ENCODE assay signal across 21 cellular contexts in genomic region chr4:88892646-88893045, GRCh38.
DNase-seq lines count a peak whose midpoint lies in the region; ATAC-seq, FAIRE-seq and TF ChIP-seq lines count a peak whose summit lies in the region.
"Had no signal": no experiment of that assay in that cellular context is flagged by ENCODE, and none has a peak within 500 bp of the region (broad histone marks: within the 10 kb centered on the region; RNA-seq: fewer than 3 reads in every experiment).

No MANE protein-coding gene starts in this region.

- H2AFZ ChIP-seq in HepG2 (ENCODE audit: low read length) (no peak overlapping the region), K562 (ENCODE audit: low read depth, low read length) (no peak overlapping the region)
- H2AFZ ChIP-seq: GM23248 had no signal

- POLR2A ChIA-PET in HepG2 (lab: Yijun Ruan, JAX) (no interaction called here), K562 (lab: Yijun Ruan, JAX) (no interaction called here)
- POLR2A ChIA-PET in activated CD4-positive, alpha-beta memory T cell treated with anti-CD3 and anti-CD28 coated beads for 36 hours (lab: Charles Lee), result no interaction called here

- no peak overlapping the region for H3K4me3 Mint-ChIP-seq in activated CD4-positive, alpha-beta memory T cell treated with anti-CD3 and anti-CD28 coated beads for 36 hours
- H3K4me3 Mint-ChIP-seq: CD4-positive, alpha-beta memory T cell had no signal

- FAIRE-seq in HepG2 (lab: Jason Lieb, UNC), result no peak
- no peak for FAIRE-seq in K562 (lab: Jason Lieb, UNC)
- FAIRE-seq in frontal cortex (lab: Jason Lieb, UNC), result peak; percentile 10
- FAIRE-seq in small intestine (lab: Jason Lieb, UNC), result peak; percentile 71
- FAIRE-seq: GM12892, GM19239, H1 had no signal

- DNase-seq in HepG2 (ENCODE audit: low spot score) (no peak), right lobe of liver (no peak), K562 (ENCODE audit: extremely low read depth in 1 of 4, low spot score in 3 of 4) (no peak), frontal cortex (ENCODE audit: low spot score in 2 of 2) (no peak), small intestine (no peak), NAMALWA (ENCODE audit: low spot score) (no peak)
- no peak for DNase-seq in activated CD4-positive, alpha-beta memory T cell treated with anti-CD3 and anti-CD28 coated beads for 36 hours
- DNase-seq: C1 segment of cervical spinal cord; Calu3; CD4-positive, alpha-beta memory T cell; COR-L47; DMS53; DMS79 treated with DMSO at 0.1 percent for 48 hours; GM23248; H7; HCEC 1CT had no signal

- intact Hi-C loops in HepG2 (cut with micrococcal nuclease; ENCODE audit: unreplicated experiment) (no loop called here), right lobe of liver (cut with DNase I) (no loop called here), K562 (cut with micrococcal nuclease) (loop anchor here (10.0 kb wide), 1 partner anchor 132 kb away; no protein-coding TSS in a partner anchor)
- intact Hi-C loops in activated CD4-positive, alpha-beta memory T cell treated with anti-CD3 and anti-CD28 coated beads for 36 hours (cut with micrococcal nuclease), result no loop called here

- peaks cover 13% of the 10 kb centered on the region for H3K4me1 ChIP-seq in HepG2 (ENCODE audit: insufficient read depth, low read length)
- no peaks in the 10 kb centered on the region for H3K4me1 ChIP-seq in right lobe of liver
- no peaks in the 10 kb centered on the region; a peak in 1 of 5 replicates for H3K4me1 ChIP-seq in K562 (replicated peaks in 1 of 2; ENCODE audit: control insufficient read depth in 2 of 2, insufficient read depth in 2 of 2, low read length in 2 of 2)
- peaks cover 0 to 3% of the 10 kb centered on the region in 2 donors for H3K4me1 ChIP-seq in small intestine (ENCODE audit: control insufficient read depth in 2 of 2, insufficient read depth in 1 of 2, low read depth in 1 of 2, low read length in 1 of 2)

- no TSS peak for BruUV-seq in HepG2 (replicated peaks; lab: Mats Ljungman, UMichigan)
- BruUV-seq in K562 (replicated peaks; lab: Mats Ljungman, UMichigan), result no TSS peak

- no peaks in the 10 kb centered on the region for H3K9me3 Mint-ChIP-seq in activated CD4-positive, alpha-beta memory T cell treated with anti-CD3 and anti-CD28 coated beads for 36 hours

- H3K9me1 ChIP-seq in K562 (ENCODE audit: control insufficient read depth, insufficient read depth, low read length), result no peaks in the 10 kb centered on the region

- H3K4me3 ChIP-seq in HepG2 (replicated peaks in 1 of 3; ENCODE audit: insufficient read depth in 1 of 3, low read depth in 2 of 3, low read length in 3 of 3) (no peak overlapping the region), right lobe of liver (no peak overlapping the region), K562 (no peak overlapping the region), small intestine (ENCODE audit: low read depth in 1 of 2, low read length in 2 of 2) (no peak overlapping the region)
- H3K4me3 ChIP-seq: GM23248 had no signal

- in situ Hi-C loops in HepG2 (cut with HindIII; ENCODE audit: extremely low pct_ligation_motif_present, low pct_unique_long_range_greater_than_20kb), result no loop called here
- in situ Hi-C loops in K562 (cut with MboI), result no loop called here

- no peaks in the 10 kb centered on the region for H3K36me3 Mint-ChIP-seq in activated CD4-positive, alpha-beta memory T cell treated with anti-CD3 and anti-CD28 coated beads for 36 hours
- H3K36me3 Mint-ChIP-seq: CD4-positive, alpha-beta memory T cell had no signal

- H3K36me3 ChIP-seq in HepG2 (replicated peaks in 1 of 2; ENCODE audit: control insufficient read depth in 1 of 2, insufficient read depth in 2 of 2, low read length in 2 of 2), result no peaks in the 10 kb centered on the region
- H3K36me3 ChIP-seq in right lobe of liver, result no peaks in the 10 kb centered on the region
- no peaks in the 10 kb centered on the region for H3K36me3 ChIP-seq in K562 (ENCODE audit: control insufficient read depth, insufficient read depth, low read length)
- no peaks in the 10 kb centered on the region for H3K36me3 ChIP-seq in small intestine (ENCODE audit: control insufficient read depth in 2 of 2, insufficient read depth in 2 of 2, low read length in 2 of 2)

- H3K27ac ChIP-seq in HepG2 (ENCODE audit: extremely low read length, insufficient read depth, low read length) (no peak overlapping the region), right lobe of liver (no peak overlapping the region), K562 (ENCODE audit: extremely low read depth, low read depth, low read length) (no peak overlapping the region), small intestine (ENCODE audit: low read depth in 1 of 2, low read length in 1 of 2) (no peak overlapping the region)
- H3K27ac ChIP-seq: 22Rv1, GM23248 had no signal

- no peak for ATAC-seq in HepG2
- no peak for ATAC-seq in right lobe of liver
- no peak for ATAC-seq in K562
- ATAC-seq in GM18873 (IDR thresholded peaks at IDR 0.05; ENCODE audit: low FRiP score, unreplicated experiment), result no peak

- TF ChIP-seq EP300 in HepG2 (IDR thresholded peaks at IDR 0.05; ENCODE audit: low read depth in 2 of 2, low read length in 2 of 2) (no peak), HepG2 (CRISPR knock-in tag; IDR thresholded peaks at IDR 0.05; ENCODE audit: borderline replicate concordance) (no peak), K562 (IDR thresholded peaks at IDR 0.05; ENCODE audit: low read length) (no peak)

- H3K9me3 ChIP-seq in HepG2 (ENCODE audit: low read length) (no peaks in the 10 kb centered on the region), right lobe of liver (no peaks in the 10 kb centered on the region), K562 (replicated peaks; ENCODE audit: control insufficient read depth, insufficient read depth, low read depth, low read length) (no peaks in the 10 kb centered on the region), small intestine (ENCODE audit: control insufficient read depth, low read depth) (no peaks in the 10 kb centered on the region)

- H3K27me3 Mint-ChIP-seq in activated CD4-positive, alpha-beta memory T cell treated with anti-CD3 and anti-CD28 coated beads for 36 hours, result no peaks in the 10 kb centered on the region

- TF ChIP-seq CTCF in HepG2 (CRISPR knock-in tag; IDR thresholded peaks at IDR 0.05) (no peak), right lobe of liver (IDR thresholded peaks at IDR 0.05) (no peak), K562 (IDR thresholded peaks at IDR 0.05 in 2 of 3, conservative IDR thresholded peaks at IDR 0.05 in 1 of 3; ENCODE audit: insufficient read depth in 2 of 3, low read depth in 1 of 3, low read length in 3 of 3) (no peak)

- H3K27me3 ChIP-seq in HepG2 (ENCODE audit: control insufficient read depth in 1 of 2, insufficient read depth in 2 of 2, low read length in 2 of 2) (no peaks in the 10 kb centered on the region), right lobe of liver (no peaks in the 10 kb centered on the region), K562 (ENCODE audit: control insufficient read depth in 2 of 2, insufficient read depth in 2 of 2, low read length in 2 of 2) (no peaks in the 10 kb centered on the region), small intestine (ENCODE audit: control insufficient read depth in 2 of 2, insufficient read depth in 2 of 2, low read length in 2 of 2) (no peaks in the 10 kb centered on the region)

- no peaks in the 10 kb centered on the region for H3K79me2 ChIP-seq in HepG2 (ENCODE audit: insufficient read depth, low read length)
- H3K79me2 ChIP-seq in K562 (ENCODE audit: control insufficient read depth, insufficient read depth, low read length), result no peaks in the 10 kb centered on the region; the same call in 2 of the 3 replicates

- H3K4me2 ChIP-seq in HepG2 (ENCODE audit: low read depth, low read length) (no peak overlapping the region), K562 (ENCODE audit: insufficient read depth, low read length) (no peak overlapping the region)

- CTCF ChIA-PET in HepG2 (lab: Yijun Ruan, JAX; ENCODE audit: low intra/inter-chr PET ratio, low total read pairs), result no interaction called here
- CTCF ChIA-PET in K562 (lab: Yijun Ruan, JAX; ENCODE audit: low intra/inter-chr PET ratio), result no interaction called here
- CTCF ChIA-PET in activated CD4-positive, alpha-beta memory T cell treated with anti-CD3 and anti-CD28 coated beads for 36 hours (lab: Charles Lee), result no interaction called here

- WGBS in HepG2 (ENCODE audit: low lambda C conversion rate), result 53% methylated on average over 1 of the region's 1 CpG
- WGBS in right lobe of liver (ENCODE audit: insufficient coverage, low coverage, low lambda C conversion rate, missing lambda C conversion rate), result 82% methylated on average over 1 of the region's 1 CpG
- WGBS in K562 (ENCODE audit: insufficient coverage, low coverage, missing lambda C conversion rate), result 67% methylated on average over 1 of the region's 1 CpG
- 94 to 100% (median 94%) methylated on average over 1 of the region's 1 CpG for WGBS in small intestine, 3 donors

- H4K20me1 ChIP-seq in HepG2 (ENCODE audit: insufficient read depth, low read length) (no peaks in the 10 kb centered on the region), K562 (replicated peaks; ENCODE audit: control insufficient read depth, insufficient read depth, low read length) (no peaks in the 10 kb centered on the region)

- H3K4me1 Mint-ChIP-seq in activated CD4-positive, alpha-beta memory T cell treated with anti-CD3 and anti-CD28 coated beads for 36 hours (ENCODE audit: low read depth), result no peaks in the 10 kb centered on the region
- H3K4me1 Mint-ChIP-seq: CD4-positive, alpha-beta memory T cell had no signal

- TF ChIP-seq RAD21 in HepG2 (CRISPR knock-in tag; IDR thresholded peaks at IDR 0.05) (no peak), K562 (CRISPR knock-in tag; conservative IDR thresholded peaks at IDR 0.05 in 1 of 2, IDR thresholded peaks at IDR 0.05 in 1 of 2) (no peak)

- no peak overlapping the region for H3K9ac ChIP-seq in HepG2 (ENCODE audit: insufficient read depth, low read depth, low read length)
- no peak overlapping the region for H3K9ac ChIP-seq in K562 (ENCODE audit: insufficient read depth in 1 of 2, low read depth in 2 of 2, low read length in 2 of 2)
- H3K9ac ChIP-seq: GM23248 had no signal

- H3K27ac Mint-ChIP-seq in activated CD4-positive, alpha-beta memory T cell treated with anti-CD3 and anti-CD28 coated beads for 36 hours, result no peak overlapping the region
- H3K27ac Mint-ChIP-seq: CD4-positive, alpha-beta memory T cell had no signal

- TF ChIP-seq POLR2A in HepG2 (IDR thresholded peaks at IDR 0.05; ENCODE audit: insufficient read depth in 1 of 2, low read depth in 2 of 2, low read length in 2 of 2), result no peak
- TF ChIP-seq POLR2A in right lobe of liver (IDR thresholded peaks at IDR 0.05), result no peak
- TF ChIP-seq POLR2A in K562 (conservative IDR thresholded peaks at IDR 0.05), result no peak

TF ChIP-seq in HepG2, 621 proteins besides CTCF, POLR2A, EP300 and RAD21 (continues in another document):
- TF ChIP-seq MAFF (IDR thresholded peaks at IDR 0.05; ENCODE audit: low read depth, low read length) (peak; percentile 72; the same call in 1 of the 2 replicates), EHMT2 (IDR thresholded peaks at IDR 0.05; ENCODE audit: borderline replicate concordance, low read depth, low read length) (no peak)

TF ChIP-seq in K562, 482 proteins besides CTCF, POLR2A, EP300 and RAD21 (continues in another document):
- TF ChIP-seq C11orf30 (IDR thresholded peaks at IDR 0.05; ENCODE audit: low read depth), result peak; percentile 88
- peak; percentile 96 for TF ChIP-seq ZNF316 (IDR thresholded peaks at IDR 0.05)
- TF ChIP-seq ZFX (CRISPR knock-in tag; IDR thresholded peaks at IDR 0.05), result no peak
- no peak for TF ChIP-seq XRCC3 (IDR thresholded peaks at IDR 0.05)
- TF ChIP-seq MAFG (tag; conservative IDR thresholded peaks at IDR 0.05), result peak; percentile 73

Comparison
In these comparisons a context has a peak if more than half of its experiments do, and no peak if none do; other contexts are left out.
1. Of the 241 proteins assayed by ChIP-seq in both HepG2 and K562: peak only in HepG2: none; only in K562: MAFG; in both: MAFF and MAFK; in neither: 238.